Comparison of ENCODE assay signal across 20 cellular contexts in genomic region chr20:51449498-51450220, GRCh38.
DNase-seq lines count a peak whose midpoint lies in the region; ATAC-seq, FAIRE-seq and TF ChIP-seq lines count a peak whose summit lies in the region.
"Had no signal": no experiment of that assay in that cellular context is flagged by ENCODE, and none has a peak within 500 bp of the region (broad histone marks: within the 10 kb centered on the region; RNA-seq: fewer than 3 reads in every experiment).

No MANE protein-coding gene starts in this region.

- peaks cover 49% of the 10 kb centered on the region for H3K4me1 ChIP-seq in A549
- H3K4me1 ChIP-seq in CD8-positive, alpha-beta memory T cell (ENCODE audit: insufficient read depth, low read length): no peaks in the 10 kb centered on the region
- peaks cover 0 to 7% of the 10 kb centered on the region in 2 experiments; a peak in 2 of 5 replicates for H3K4me1 ChIP-seq in K562 (replicated peaks in 1 of 2; ENCODE audit: control insufficient read depth in 2 of 2, insufficient read depth in 2 of 2, low read length in 2 of 2)
- H3K4me1 ChIP-seq in neural progenitor cell: peaks cover 7% of the 10 kb centered on the region

- no peak overlapping the region for H3K4me3 Mint-ChIP-seq in CD8-positive, alpha-beta memory T cell
- no peak overlapping the region for H3K4me3 Mint-ChIP-seq in neural progenitor cell
- H3K4me3 Mint-ChIP-seq: brain had no signal

- POLR2A ChIA-PET in A549 (lab: Yijun Ruan, JAX) (no interaction called here), K562 (lab: Yijun Ruan, JAX) (interaction anchor here (0.6 kb wide), 1 partner anchor 61 kb away, joined by 4 read pairs; no protein-coding TSS in a partner anchor)
- POLR2A ChIA-PET in CD8-positive, alpha-beta memory T cell (lab: Charles Lee): no interaction called here

- H3K27ac ChIP-seq in A549 (peak overlapping the region in 1 of 2 experiments; percentile 84; a peak in 3 of 6 replicates), K562 (ENCODE audit: extremely low read depth, low read depth, low read length) (no peak overlapping the region), neural progenitor cell (no peak overlapping the region)
- H3K27ac ChIP-seq in CD8-positive, alpha-beta memory T cell (ENCODE audit: low read depth, low read length): no peak overlapping the region
- H3K27ac ChIP-seq: foreskin keratinocyte, suprapubic skin had no signal

- H3K4me1 Mint-ChIP-seq in CD8-positive, alpha-beta memory T cell: peaks cover 34 to 64% (median 62%) of the 10 kb centered on the region in 3 donors
- H3K4me1 Mint-ChIP-seq in neural progenitor cell: peaks cover 53% of the 10 kb centered on the region

- ATAC-seq in A549 (no peak), K562 (no peak), GM19467 (IDR thresholded peaks at IDR 0.05; ENCODE audit: unreplicated experiment) (no peak), HG03520 (IDR thresholded peaks at IDR 0.05; ENCODE audit: unreplicated experiment) (no peak)
- ATAC-seq: activated naive CD4-positive, alpha-beta T cell treated with anti-CD3 and anti-CD28 coated beads, Interleukin-2, amount 50 U/mL, for 72 hours; mucosa of descending colon had no signal

- H2AFZ ChIP-seq in K562 (ENCODE audit: low read depth, low read length) (no peak overlapping the region), neural progenitor cell (replicated peaks) (no peak overlapping the region)

- TF ChIP-seq RAD21 in A549 (conservative IDR thresholded peaks at IDR 0.05 in 1 of 2, IDR thresholded peaks at IDR 0.05 in 1 of 2) (no peak), K562 (CRISPR knock-in tag; conservative IDR thresholded peaks at IDR 0.05 in 1 of 2, IDR thresholded peaks at IDR 0.05 in 1 of 2) (no peak)

- no TSS peak for BruUV-seq in K562 (replicated peaks; lab: Mats Ljungman, UMichigan)

- intact Hi-C loops in K562 (cut with micrococcal nuclease): no loop called here

- H3F3A ChIP-seq in neural progenitor cell (ENCODE audit: low read depth): peaks cover 6% of the 10 kb centered on the region

- H3K9me1 ChIP-seq in K562 (ENCODE audit: control insufficient read depth, insufficient read depth, low read length): no peaks in the 10 kb centered on the region

- H3K9ac ChIP-seq in K562 (ENCODE audit: insufficient read depth in 1 of 2, low read depth in 2 of 2, low read length in 2 of 2): no peak overlapping the region
- no peak overlapping the region for H3K9ac ChIP-seq in neural progenitor cell

- FAIRE-seq in A549 (lab: Jason Lieb, UNC): no peak
- no peak for FAIRE-seq in K562 (lab: Jason Lieb, UNC)

- no peak for DNase-seq in A549 (ENCODE audit: low read depth in 1 of 2, low spot score in 1 of 2)
- DNase-seq in CD8-positive, alpha-beta memory T cell: no peak
- DNase-seq in K562 (ENCODE audit: extremely low read depth in 1 of 4, low spot score in 3 of 4): no peak
- no peak for DNase-seq in neural progenitor cell (ENCODE audit: low spot score)
- DNase-seq in T-helper 2 cell: no peak
- no peak for DNase-seq in activated naive CD4-positive, alpha-beta T cell treated with Interleukin-2 at 50 U/mL for 16 hours
- DNase-seq: activated CD4-positive, alpha-beta T cell treated with anti-CD3 and anti-CD28 coated beads, Interleukin-2, amount 50 U/mL, for 48 hours; activated T-cell treated with anti-CD3 and anti-CD28 coated beads, Interleukin-2, amount 50 U/mL, for 1 hour; dermis blood vessel endothelial cell; KG1; NCI-H1105 treated with DMSO at 0.1 percent for 48 hours; NCI-H2081 treated with DMSO at 0.1 percent for 48 hours; NCI-H524 had no signal

- 85% methylated on average over 7 of the region's 7 CpGs for WGBS in A549 (ENCODE audit: missing lambda C conversion rate)
- 66% methylated on average over 7 of the region's 7 CpGs for WGBS in K562 (ENCODE audit: insufficient coverage, low coverage, missing lambda C conversion rate)

- TF ChIP-seq POLR2A in A549 (IDR thresholded peaks at IDR 0.05; ENCODE audit: low read length) (no peak), K562 (conservative IDR thresholded peaks at IDR 0.05) (no peak)

- peaks cover 17 to 93% (median 27%) of the 10 kb centered on the region in 3 donors for H3K36me3 Mint-ChIP-seq in CD8-positive, alpha-beta memory T cell
- H3K36me3 Mint-ChIP-seq in neural progenitor cell: no peaks in the 10 kb centered on the region
- H3K36me3 Mint-ChIP-seq: brain had no signal

- H3K4me3 ChIP-seq in A549: no peak overlapping the region
- no peak overlapping the region for H3K4me3 ChIP-seq in CD8-positive, alpha-beta memory T cell (ENCODE audit: low read length)
- H3K4me3 ChIP-seq in K562: no peak overlapping the region
- no peak overlapping the region for H3K4me3 ChIP-seq in neural progenitor cell
- H3K4me3 ChIP-seq: mucosa of descending colon, suprapubic skin had no signal

- CTCF ChIA-PET in A549 (lab: Yijun Ruan, JAX): interaction anchor here (1.0 to 2.0 kb wide), 3 partner anchors 14 to 145 kb away, joined by 3 to 6 read pairs (median 4); no protein-coding TSS in a partner anchor
- CTCF ChIA-PET in CD8-positive, alpha-beta memory T cell (lab: Charles Lee): no interaction called here
- CTCF ChIA-PET in K562 (lab: Yijun Ruan, JAX; ENCODE audit: low intra/inter-chr PET ratio): no interaction called here

- peaks cover 0 to 1% of the 10 kb centered on the region in 2 donors for H3K27me3 Mint-ChIP-seq in CD8-positive, alpha-beta memory T cell
- peaks cover 10% of the 10 kb centered on the region for H3K27me3 Mint-ChIP-seq in neural progenitor cell (ENCODE audit: insufficient read depth, low read depth)

- in situ Hi-C loops in K562 (cut with MboI): no loop called here

- H3K27ac Mint-ChIP-seq in CD8-positive, alpha-beta memory T cell: peak overlapping the region in 5 of 8 donors; percentile 27 to 52 (median 44)
- H3K27ac Mint-ChIP-seq in neural progenitor cell: no peak overlapping the region

- H3K27me3 ChIP-seq in CD8-positive, alpha-beta memory T cell (ENCODE audit: insufficient read depth, low read length, poor library complexity, severe bottlenecking): no peaks in the 10 kb centered on the region
- H3K27me3 ChIP-seq in K562 (ENCODE audit: control insufficient read depth in 2 of 2, insufficient read depth in 2 of 2, low read length in 2 of 2): no peaks in the 10 kb centered on the region
- no peaks in the 10 kb centered on the region for H3K27me3 ChIP-seq in neural progenitor cell
- H3K27me3 ChIP-seq: foreskin keratinocyte, suprapubic skin had no signal

- H3K36me3 ChIP-seq in CD8-positive, alpha-beta memory T cell (ENCODE audit: insufficient read depth, low read length): peaks cover 51% of the 10 kb centered on the region
- H3K36me3 ChIP-seq in K562 (ENCODE audit: control insufficient read depth, insufficient read depth, low read length) (peaks cover 48% of the 10 kb centered on the region), neural progenitor cell (no peaks in the 10 kb centered on the region)

- H3K79me2 ChIP-seq in K562 (ENCODE audit: control insufficient read depth, insufficient read depth, low read length) (no peaks in the 10 kb centered on the region), neural progenitor cell (ENCODE audit: low read depth) (no peaks in the 10 kb centered on the region)

- TF ChIP-seq CTCF in A549 (IDR thresholded peaks at IDR 0.05): no peak
- no peak for TF ChIP-seq CTCF in K562 (IDR thresholded peaks at IDR 0.05 in 2 of 3, conservative IDR thresholded peaks at IDR 0.05 in 1 of 3; ENCODE audit: insufficient read depth in 2 of 3, low read depth in 1 of 3, low read length in 3 of 3)
- no peak for TF ChIP-seq CTCF in neural progenitor cell (IDR thresholded peaks at IDR 0.05)

- no peak overlapping the region for H3K4me2 ChIP-seq in A549
- H3K4me2 ChIP-seq in K562 (ENCODE audit: insufficient read depth, low read length): no peak overlapping the region
- peak overlapping the region; percentile 31 for H3K4me2 ChIP-seq in neural progenitor cell

- H3K9me3 Mint-ChIP-seq in CD8-positive, alpha-beta memory T cell: no peaks in the 10 kb centered on the region
- peaks cover 9% of the 10 kb centered on the region for H3K9me3 Mint-ChIP-seq in neural progenitor cell
- H3K9me3 Mint-ChIP-seq: activated naive CD4-positive, alpha-beta T cell treated with anti-CD3 and anti-CD28 coated beads, Interleukin-2, amount 50 U/mL, for 72 hours had no signal

- peaks cover 8% of the 10 kb centered on the region for H3K9me3 ChIP-seq in A549
- no peaks in the 10 kb centered on the region for H3K9me3 ChIP-seq in CD8-positive, alpha-beta memory T cell (ENCODE audit: low read length)
- no peaks in the 10 kb centered on the region; the same call in none of the 2 replicates for H3K9me3 ChIP-seq in K562 (replicated peaks; ENCODE audit: control insufficient read depth, insufficient read depth, low read depth, low read length)
- no peaks in the 10 kb centered on the region for H3K9me3 ChIP-seq in neural progenitor cell (ENCODE audit: low read depth)
- H3K9me3 ChIP-seq: mucosa of descending colon, suprapubic skin had no signal

- H4K20me1 ChIP-seq in K562 (replicated peaks; ENCODE audit: control insufficient read depth, insufficient read depth, low read length) (no peaks in the 10 kb centered on the region), neural progenitor cell (ENCODE audit: low read depth) (no peaks in the 10 kb centered on the region)

- TF ChIP-seq EP300 in A549 (IDR thresholded peaks at IDR 0.05) (no peak), K562 (IDR thresholded peaks at IDR 0.05; ENCODE audit: low read length) (no peak)

TF ChIP-seq in A549, 52 proteins besides CTCF, POLR2A, EP300 and RAD21 (continues in another document):
- no peak for TF ChIP-seq HOXB13 (CRISPR knock-in tag; IDR thresholded peaks at IDR 0.05; ENCODE audit: low read depth)
- TF ChIP-seq USF2 (IDR thresholded peaks at IDR 0.05): no peak
- TF ChIP-seq CEBPB (IDR thresholded peaks at IDR 0.05): no peak
- no peak for TF ChIP-seq EHMT2 (IDR thresholded peaks at IDR 0.05; ENCODE audit: low read depth)
- TF ChIP-seq HEYL (CRISPR knock-in tag; IDR thresholded peaks at IDR 0.05): no peak

TF ChIP-seq in K562, 482 proteins besides CTCF, POLR2A, EP300 and RAD21:
- TF ChIP-seq DACH1 (IDR thresholded peaks at IDR 0.05; ENCODE audit: partially characterized antibody) (peak; percentile 88), ZFP36 (IDR thresholded peaks at IDR 0.05; ENCODE audit: low read depth, low read length, partially characterized antibody) (peak; percentile 60), RBM25 (IDR thresholded peaks at IDR 0.05; ENCODE audit: low read depth, low read length, severe bottlenecking) (peak; percentile 68), CBX1 (IDR thresholded peaks at IDR 0.05; ENCODE audit: low read depth) (no peak)

Comparison
In these comparisons a context has a peak if more than half of its experiments do, and no peak if none do; other contexts are left out.
1. Of the 35 proteins assayed by ChIP-seq in both K562 and A549: peak only in K562: none; only in A549: KDM1A; in both: ZFP36; in neither: 33.